ENCODE assay signal across 9 cellular contexts in genomic region chr11:88886796-88887195, GRCh38.
DNase-seq lines count a peak whose midpoint lies in the region; ATAC-seq, FAIRE-seq and TF ChIP-seq lines count a peak whose summit lies in the region.
"Had no signal": no experiment of that assay in that cellular context is flagged by ENCODE, and none has a peak within 500 bp of the region (broad histone marks: within the 10 kb centered on the region; RNA-seq: fewer than 3 reads in every experiment).

No MANE protein-coding gene starts in this region.

- no peaks in the 10 kb centered on the region for H3K9me3 ChIP-seq in suprapubic skin

- no peaks in the 10 kb centered on the region for H3K4me1 Mint-ChIP-seq in type B pancreatic cell (ENCODE audit: unreplicated experiment)
- H3K4me1 Mint-ChIP-seq: activated B cell treated with CpG ODN at 0.5 μM for 24 hours had no signal

- WGBS in suprapubic skin = 67% methylated on average over 3 of the region's 3 CpGs

- no peak overlapping the region for H3K4me3 ChIP-seq in suprapubic skin

- TF ChIP-seq EP300 in suprapubic skin (IDR thresholded peaks at IDR 0.05) = no peak

- peaks cover 4% of the 10 kb centered on the region for H3K9me3 Mint-ChIP-seq in type B pancreatic cell

- no peak overlapping the region for H3K27ac ChIP-seq in suprapubic skin

- H3K4me3 Mint-ChIP-seq in type B pancreatic cell = no peak overlapping the region
- H3K4me3 Mint-ChIP-seq: activated B cell treated with CpG ODN at 0.5 μM for 24 hours had no signal

- no peaks in the 10 kb centered on the region for H3K4me1 ChIP-seq in suprapubic skin

- TF ChIP-seq POLR2A in erythroblast (IDR thresholded peaks at IDR 0.05; ENCODE audit: low read length) (no peak), suprapubic skin (IDR thresholded peaks at IDR 0.05) (no peak)

- no peaks in the 10 kb centered on the region for H3K27me3 Mint-ChIP-seq in type B pancreatic cell
- H3K27me3 Mint-ChIP-seq: activated B cell treated with CpG ODN at 0.5 μM for 24 hours had no signal

- FAIRE-seq in GM18507 (lab: Jason Lieb, UNC) = peak; percentile 31

- H3K27me3 ChIP-seq in suprapubic skin = no peaks in the 10 kb centered on the region

- H3K36me3 ChIP-seq in suprapubic skin = no peaks in the 10 kb centered on the region

- peak; percentile 37 for DNase-seq in COLO829 (ENCODE audit: low spot score)
- DNase-seq in GM18507 (ENCODE audit: extremely low spot score, insufficient read length, low read depth) = peak; percentile 0
- DNase-seq in SW 1271 (lab: John Stamatoyannopoulos, UW) = peak; percentile 18 to 67
- peak; percentile 12 to 50 for DNase-seq in erythroblast (lab: John Stamatoyannopoulos, UW)
- no peak for DNase-seq in type B pancreatic cell (ENCODE audit: extremely low spot score, unreplicated experiment)
- DNase-seq in suprapubic skin (ENCODE audit: low spot score in 2 of 2) = no peak
- DNase-seq: activated B cell treated with CpG ODN at 0.5 μM for 24 hours had no signal

- TF ChIP-seq CTCF in type B pancreatic cell (conservative IDR thresholded peaks at IDR 0.05) = peak; percentile 74
- TF ChIP-seq CTCF in suprapubic skin (IDR thresholded peaks at IDR 0.05) = no peak

- ATAC-seq in HG03460 (IDR thresholded peaks at IDR 0.05; ENCODE audit: unreplicated experiment) (peak; percentile 67), HG03045 (IDR thresholded peaks at IDR 0.05; ENCODE audit: unreplicated experiment) (no peak)

- no peaks in the 10 kb centered on the region for H3K36me3 Mint-ChIP-seq in type B pancreatic cell

- H3K27ac Mint-ChIP-seq in type B pancreatic cell = no peak overlapping the region
- H3K27ac Mint-ChIP-seq: activated B cell treated with CpG ODN at 0.5 μM for 24 hours had no signal

Comparison
In these comparisons a context has a peak if more than half of its experiments do, and no peak if none do; other contexts are left out.
1. DNase-seq: peak in COLO829 (single experiment), GM18507 (single experiment), SW 1271 (2 of 2) and erythroblast (2 of 2); none in type B pancreatic cell (single experiment) and suprapubic skin (0 of 2).